Comparison of ENCODE assay signal across 8 cellular contexts in the genomic region with DNA sequence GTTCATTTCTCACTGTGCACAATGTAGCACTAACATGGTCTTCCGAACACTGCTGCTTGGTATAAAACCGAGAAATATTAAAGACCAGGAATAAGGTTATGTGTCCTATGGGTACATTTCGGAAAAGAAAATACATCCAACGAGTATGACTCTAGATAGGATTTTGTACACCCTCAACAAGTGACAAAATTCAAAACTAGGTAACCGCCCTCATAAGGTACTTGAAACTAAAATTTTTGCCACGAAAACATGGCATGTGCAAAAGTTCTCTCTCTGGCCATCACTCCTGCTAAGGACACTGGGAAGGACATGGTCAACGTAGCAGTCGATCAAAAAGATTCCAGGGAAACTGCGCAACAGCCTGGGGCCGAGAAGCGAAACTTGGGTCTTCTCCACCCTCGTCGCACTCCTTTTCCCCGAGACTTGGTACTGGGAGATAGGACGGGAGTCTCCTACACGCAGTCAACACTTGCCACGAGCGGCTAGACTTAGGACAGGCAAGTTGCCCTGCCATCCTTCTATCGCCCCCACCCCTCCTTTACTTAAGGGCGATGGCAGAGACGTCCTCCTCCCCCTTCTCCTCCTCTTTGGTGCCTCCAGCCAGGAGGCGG. TPM values are rescaled to one million over a fixed set of nuclear protein-coding genes. Genes with fewer than 3 reads are reported as not detected.
DNase-seq lines count a peak whose midpoint lies in the region; ATAC-seq and TF ChIP-seq lines count a peak whose summit lies in the region.

No MANE protein-coding gene starts in this region.

- peaks cover 38% of the 10 kb centered on the region for H3K4me1 Mint-ChIP-seq in stimulated activated memory B cell treated with anti-CD40 and anti-IgM and Interleukin-4, amounts not matched to agents 10 μg/mL and 1 μg/mL and 100 μg/mL, for 72 hours

- H3K27ac ChIP-seq in caudate nucleus (ENCODE audit: low read depth, low read length) = peak overlapping the region; percentile 100

- no peaks in the 10 kb centered on the region for H3K27me3 Mint-ChIP-seq in stimulated activated memory B cell treated with anti-CD40 and anti-IgM and Interleukin-4, amounts not matched to agents 10 μg/mL and 1 μg/mL and 100 μg/mL, for 72 hours

- no peaks in the 10 kb centered on the region for H3K27me3 ChIP-seq in kidney epithelial cell (ENCODE audit: control insufficient read depth, insufficient read depth, low read length)

- peak overlapping the region; percentile 98 for H3K27ac Mint-ChIP-seq in stimulated activated memory B cell treated with anti-CD40 and anti-IgM and Interleukin-4, amounts not matched to agents 10 μg/mL and 1 μg/mL and 100 μg/mL, for 72 hours

- peak; percentile 0 for ATAC-seq in GM21360 (IDR thresholded peaks at IDR 0.05; ENCODE audit: unreplicated experiment)
- ATAC-seq in stimulated activated memory B cell treated with anti-CD40 and anti-IgM and Interleukin-4, amounts not matched to agents 10 μg/mL and 1 μg/mL and 100 μg/mL, for 72 hours = no peak
- ATAC-seq in HG02884 (IDR thresholded peaks at IDR 0.05; ENCODE audit: unreplicated experiment) = no peak

- H3K4me3 ChIP-seq in kidney epithelial cell (ENCODE audit: low read depth, low read length) = peak overlapping the region; percentile 89

- no peaks in the 10 kb centered on the region for H3K36me3 ChIP-seq in kidney epithelial cell (ENCODE audit: control insufficient read depth, insufficient read depth, low read length)

- H3K36me3 Mint-ChIP-seq in stimulated activated memory B cell treated with anti-CD40 and anti-IgM and Interleukin-4, amounts not matched to agents 10 μg/mL and 1 μg/mL and 100 μg/mL, for 72 hours = peaks cover 8% of the 10 kb centered on the region

- TF ChIP-seq CTCF in kidney epithelial cell (IDR thresholded peaks at IDR 0.05; ENCODE audit: insufficient read depth, low read length, poor library complexity, severe bottlenecking) = no peak

- H3K9me3 Mint-ChIP-seq in stimulated activated memory B cell treated with anti-CD40 and anti-IgM and Interleukin-4, amounts not matched to agents 10 μg/mL and 1 μg/mL and 100 μg/mL, for 72 hours = no peaks in the 10 kb centered on the region

- DNase-seq in Ammon's horn (ENCODE audit: low spot score) (peak; percentile 98), NCI-H69 (lab: John Stamatoyannopoulos, UW) (peak; percentile 95), caudate nucleus (lab: John Stamatoyannopoulos, UW) (peak in 3 of 61 donors; percentile 85 to 93 (median 87)), kidney epithelial cell (ENCODE audit: low read depth) (peak; percentile 58), NCI-H2107 (lab: John Stamatoyannopoulos, UW) (no peak)

- peak overlapping the region; percentile 86 for H3K4me3 Mint-ChIP-seq in stimulated activated memory B cell treated with anti-CD40 and anti-IgM and Interleukin-4, amounts not matched to agents 10 μg/mL and 1 μg/mL and 100 μg/mL, for 72 hours

RNA-seq across cellular contexts. Expression of a gene that starts 0.3 kb away (rescaled TPM):
- total RNA-seq in kidney epithelial cell = 43.0 and 49.2 TPM in 2 replicates

RNA-seq across cellular contexts. Expression of a gene that starts 4.1 kb away (rescaled TPM):
- 52.9 and 64.1 TPM in 2 replicates for total RNA-seq in kidney epithelial cell
